Comparison of ENCODE assay signal across 21 cellular contexts in the genomic region with DNA sequence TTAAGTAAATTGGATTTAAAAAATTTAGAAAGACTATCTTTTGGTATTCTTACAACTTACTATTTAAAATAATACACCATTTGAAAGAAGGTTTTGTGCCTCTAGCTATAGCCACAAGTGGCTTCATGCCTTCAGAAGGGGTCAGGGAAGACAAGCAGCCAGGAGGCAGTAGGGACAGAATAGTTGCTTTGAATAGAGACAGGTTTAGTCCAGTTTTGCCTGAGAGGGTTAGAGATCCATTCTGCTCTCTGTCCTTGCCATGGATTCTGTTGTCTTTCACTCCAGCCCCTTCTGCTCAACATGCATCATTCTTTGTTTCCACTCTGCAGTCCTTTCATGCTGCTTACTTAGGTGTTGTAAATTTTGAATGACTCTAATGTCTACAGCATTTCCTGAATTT.
DNase-seq lines count a peak whose midpoint lies in the region; FAIRE-seq and TF ChIP-seq lines count a peak whose summit lies in the region.
"Had no signal": no experiment of that assay in that cellular context is flagged by ENCODE, and none has a peak within 500 bp of the region (broad histone marks: within the 10 kb centered on the region; RNA-seq: fewer than 3 reads in every experiment).

No MANE protein-coding gene starts in this region.

- H2AFZ ChIP-seq in H1 (ENCODE audit: low read length) (peak overlapping the region; percentile 56; the same call in 1 of the 2 replicates), neural progenitor cell (replicated peaks) (peak overlapping the region; percentile 44)

- H3K27ac ChIP-seq in H1 (ENCODE audit: low read depth, low read length) (no peak overlapping the region; the same call in 1 of the 2 replicates), neural progenitor cell (peak overlapping the region; percentile 30)
- H3K27ac ChIP-seq: HL-60, SJSA1 had no signal

- no peaks in the 10 kb centered on the region for H3K79me1 ChIP-seq in H1 (ENCODE audit: low read depth, low read length)

- DNase-seq in DMS53 treated with DMSO at 0.1 percent for 48 hours (lab: John Stamatoyannopoulos, UW; ENCODE audit: unreplicated experiment) (peak; percentile 12), NCI-H2029 treated with DMSO at 0.1 percent for 48 hours (lab: John Stamatoyannopoulos, UW) (peak; percentile 57), H1 (ENCODE audit: low read depth in 1 of 2, low spot score in 2 of 2) (no peak), neural progenitor cell (ENCODE audit: low spot score) (peak; percentile 65), NAMALWA (ENCODE audit: low spot score) (no peak), SHP77 (lab: John Stamatoyannopoulos, UW) (no peak), ureter (ENCODE audit: low spot score) (no peak)
- DNase-seq: CD4-positive, alpha-beta memory T cell; HCEC 1CT; Kasumi-1; MM.1S; NCI-H2081; NCI-H2227 treated with DMSO at 0.1 percent for 48 hours; NCI-H526; RPMI8226; SW 1271 had no signal

- no peaks in the 10 kb centered on the region for H3K9me3 ChIP-seq in H1 (ENCODE audit: insufficient read depth in 2 of 2, low read depth in 1 of 2, low read length in 1 of 2)
- no peaks in the 10 kb centered on the region for H3K9me3 ChIP-seq in neural progenitor cell (ENCODE audit: low read depth)
- H3K9me3 ChIP-seq: SJSA1 had no signal

- no peak for FAIRE-seq in H1 (lab: Jason Lieb, UNC)
- FAIRE-seq: GM12892, HTR-8/SVneo had no signal

- no peaks in the 10 kb centered on the region for H3K23me2 ChIP-seq in H1 (ENCODE audit: low read depth, low read length)

- peaks cover 2% of the 10 kb centered on the region for H3K27me3 Mint-ChIP-seq in neural progenitor cell (ENCODE audit: insufficient read depth, low read depth)
- H3K27me3 Mint-ChIP-seq: CD4-positive, alpha-beta memory T cell; IgD-negative memory B cell had no signal

- no peak overlapping the region for H3K4me3 ChIP-seq in H1 (ENCODE audit: extremely low read depth in 1 of 4, insufficient read depth in 2 of 4, low read depth in 3 of 4, low read length in 4 of 4)
- H3K4me3 ChIP-seq in neural progenitor cell, result no peak overlapping the region
- H3K4me3 ChIP-seq: SJSA1 had no signal

- peaks cover 6% of the 10 kb centered on the region for H3K4me1 Mint-ChIP-seq in neural progenitor cell
- H3K4me1 Mint-ChIP-seq: CD4-positive, alpha-beta memory T cell had no signal

- H3K27me3 ChIP-seq in H1 (replicated peaks in 1 of 4; ENCODE audit: control insufficient read depth in 3 of 4, extremely low read depth in 1 of 4, insufficient read depth in 3 of 4, low read length in 3 of 4) (no peaks in the 10 kb centered on the region), neural progenitor cell (no peaks in the 10 kb centered on the region)
- H3K27me3 ChIP-seq: SJSA1 had no signal

- H2BK120ac ChIP-seq in H1 (replicated peaks; ENCODE audit: low read depth, low read length), result no peak overlapping the region

- TF ChIP-seq EP300 in H1 (IDR thresholded peaks at IDR 0.05; ENCODE audit: borderline replicate concordance in 1 of 2, low read depth in 2 of 2, low read length in 2 of 2), result no peak

- TF ChIP-seq CTCF in H1 (IDR thresholded peaks at IDR 0.05; ENCODE audit: control extremely low read depth in 1 of 3, insufficient read depth in 1 of 3, low read depth in 1 of 3, low read length in 3 of 3) (no peak), neural progenitor cell (IDR thresholded peaks at IDR 0.05) (no peak)

- H3K9me3 Mint-ChIP-seq in neural progenitor cell, result no peaks in the 10 kb centered on the region

- peak in 1 of 2 experiments; percentile 12; a peak in 1 of 4 replicates for TF ChIP-seq RAD21 in H1 (IDR thresholded peaks at IDR 0.05 in 1 of 2, conservative IDR thresholded peaks at IDR 0.05 in 1 of 2; ENCODE audit: low read depth in 2 of 2, low read length in 2 of 2)

- no peaks in the 10 kb centered on the region for H3K79me2 ChIP-seq in H1 (ENCODE audit: control insufficient read depth in 1 of 2, insufficient read depth in 2 of 2, low read length in 2 of 2)
- no peaks in the 10 kb centered on the region for H3K79me2 ChIP-seq in neural progenitor cell (ENCODE audit: low read depth)

- no peak overlapping the region for H3K56ac ChIP-seq in H1 (replicated peaks; ENCODE audit: insufficient read length, low read depth, low read length)

- POLR2A ChIA-PET in H1 (lab: Charles Lee; ENCODE audit: partially characterized antibody), result interaction anchor here (1.1 kb wide), 1 partner anchor 10 kb away, joined by 3 read pairs; no protein-coding TSS in a partner anchor

- no peak overlapping the region for H4K8ac ChIP-seq in H1 (ENCODE audit: extremely low read depth, insufficient read depth, low read length)

- no peak overlapping the region for H4K91ac ChIP-seq in H1 (replicated peaks; ENCODE audit: insufficient read length, low read length)

- no peak overlapping the region for H3K9ac ChIP-seq in H1 (replicated peaks in 1 of 4; ENCODE audit: extremely low read depth in 1 of 4, low read depth in 3 of 4, low read length in 3 of 4)
- no peak overlapping the region for H3K9ac ChIP-seq in neural progenitor cell

- H3K36me3 Mint-ChIP-seq in neural progenitor cell, result no peaks in the 10 kb centered on the region
- H3K36me3 Mint-ChIP-seq: CD4-positive, alpha-beta memory T cell; IgD-negative memory B cell had no signal

- CTCF ChIA-PET in H1 (lab: Charles Lee; ENCODE audit: partially characterized antibody), result no interaction called here

- no peak overlapping the region for H3K18ac ChIP-seq in H1 (ENCODE audit: extremely low read depth, low read length)

- H3F3A ChIP-seq in neural progenitor cell (ENCODE audit: low read depth), result no peaks in the 10 kb centered on the region

- H2BK20ac ChIP-seq in H1 (ENCODE audit: low read length), result no peak overlapping the region

- no peak overlapping the region for H3K23ac ChIP-seq in H1 (ENCODE audit: insufficient read length)

- no peak overlapping the region for H3K4me3 Mint-ChIP-seq in neural progenitor cell
- H3K4me3 Mint-ChIP-seq: CD4-positive, alpha-beta memory T cell; IgD-negative memory B cell had no signal

- no peak overlapping the region for H3K4me2 ChIP-seq in H1 (ENCODE audit: insufficient read depth in 1 of 2, low read depth in 2 of 2, low read length in 2 of 2)
- H3K4me2 ChIP-seq in neural progenitor cell, result peak overlapping the region; percentile 36

- H2BK15ac ChIP-seq in H1 (ENCODE audit: low read length), result no peak overlapping the region

- H3K36me3 ChIP-seq in H1 (ENCODE audit: control insufficient read depth in 2 of 4, insufficient read depth in 4 of 4, low read length in 3 of 4) (no peaks in the 10 kb centered on the region), neural progenitor cell (no peaks in the 10 kb centered on the region)
- H3K36me3 ChIP-seq: SJSA1 had no signal

- H3K4me1 ChIP-seq in H1 (replicated peaks in 1 of 4; ENCODE audit: control insufficient read depth in 3 of 4, insufficient read depth in 4 of 4, low read length in 3 of 4) (peaks cover 0 to 3% (median 0%) of the 10 kb centered on the region in 4 experiments; a peak in 2 of 7 replicates), neural progenitor cell (peaks cover 14% of the 10 kb centered on the region)
- H3K4me1 ChIP-seq: SJSA1 had no signal

- H3K27ac Mint-ChIP-seq in neural progenitor cell, result peak overlapping the region; percentile 27
- H3K27ac Mint-ChIP-seq: CD4-positive, alpha-beta memory T cell; IgD-negative memory B cell had no signal

- H3K14ac ChIP-seq in H1 (ENCODE audit: insufficient read length), result no peak overlapping the region

- H2BK5ac ChIP-seq in H1 (ENCODE audit: low read depth, low read length), result no peak overlapping the region

- no peak overlapping the region for H4K5ac ChIP-seq in H1 (ENCODE audit: insufficient read length, low read depth, low read length)

- H4K20me1 ChIP-seq in H1 (replicated peaks in 1 of 2; ENCODE audit: control insufficient read depth in 1 of 2, insufficient read depth in 2 of 2, low read length in 2 of 2) (no peaks in the 10 kb centered on the region), neural progenitor cell (ENCODE audit: low read depth) (no peaks in the 10 kb centered on the region)

- no peak overlapping the region for H2AK5ac ChIP-seq in H1 (ENCODE audit: low read depth, low read length)

- no peak overlapping the region for H2BK12ac ChIP-seq in H1 (ENCODE audit: low read depth, low read length)

- H3K4ac ChIP-seq in H1 (replicated peaks; ENCODE audit: insufficient read length, low read depth, low read length), result no peak overlapping the region

- TF ChIP-seq POLR2A in H1 (IDR thresholded peaks at IDR 0.05; ENCODE audit: control extremely low read depth in 1 of 2, low read depth in 2 of 2, low read length in 2 of 2), result no peak

TF ChIP-seq in H1, 55 proteins besides CTCF, POLR2A, EP300 and RAD21:
- TF ChIP-seq CBX8 (IDR thresholded peaks at IDR 0.05; ENCODE audit: borderline replicate concordance, low read depth, low read length), result no peak
- no peak for TF ChIP-seq CHD1 (IDR thresholded peaks at IDR 0.05; ENCODE audit: low read depth, low read length)
- no peak for TF ChIP-seq EGR1 (IDR thresholded peaks at IDR 0.05; ENCODE audit: borderline replicate concordance, low read depth, low read length)
- TF ChIP-seq JUN (IDR thresholded peaks at IDR 0.05; ENCODE audit: low read depth, low read length), result no peak
- no peak for TF ChIP-seq SIRT6 (IDR thresholded peaks at IDR 0.05; ENCODE audit: low read length)
- TF ChIP-seq GTF2F1 (IDR thresholded peaks at IDR 0.05; ENCODE audit: borderline replicate concordance, low read depth, low read length), result no peak
- no peak for TF ChIP-seq SP1 (IDR thresholded peaks at IDR 0.05; ENCODE audit: low read depth, low read length)
- no peak for TF ChIP-seq CBX5 (IDR thresholded peaks at IDR 0.05; ENCODE audit: low read depth, low read length)
- no peak for TF ChIP-seq POU5F1 (IDR thresholded peaks at IDR 0.05; ENCODE audit: low read depth, low read length)
- TF ChIP-seq TEAD4 (IDR thresholded peaks at IDR 0.05; ENCODE audit: low read depth, low read length), result no peak
- no peak for TF ChIP-seq YY1 (IDR thresholded peaks at IDR 0.05; ENCODE audit: low read depth, low read length)
- no peak for TF ChIP-seq SIN3A (conservative IDR thresholded peaks at IDR 0.05 in 1 of 2, IDR thresholded peaks at IDR 0.05 in 1 of 2; ENCODE audit: low read depth in 1 of 2, low read length in 2 of 2)
- no peak for TF ChIP-seq SUZ12 (IDR thresholded peaks at IDR 0.05; ENCODE audit: low read length)

Comparison
In these comparisons a context has a peak if more than half of its experiments do, and no peak if none do; other contexts are left out.
1. DNase-seq: peak in DMS53 treated with DMSO at 0.1 percent for 48 hours (single experiment), NCI-H2029 treated with DMSO at 0.1 percent for 48 hours (single experiment) and neural progenitor cell (single experiment); none in H1 (0 of 2), NAMALWA (single experiment), SHP77 (0 of 2) and ureter (single experiment).